14 cellular contexts compared by ENCODE assay signal in the genomic region with DNA sequence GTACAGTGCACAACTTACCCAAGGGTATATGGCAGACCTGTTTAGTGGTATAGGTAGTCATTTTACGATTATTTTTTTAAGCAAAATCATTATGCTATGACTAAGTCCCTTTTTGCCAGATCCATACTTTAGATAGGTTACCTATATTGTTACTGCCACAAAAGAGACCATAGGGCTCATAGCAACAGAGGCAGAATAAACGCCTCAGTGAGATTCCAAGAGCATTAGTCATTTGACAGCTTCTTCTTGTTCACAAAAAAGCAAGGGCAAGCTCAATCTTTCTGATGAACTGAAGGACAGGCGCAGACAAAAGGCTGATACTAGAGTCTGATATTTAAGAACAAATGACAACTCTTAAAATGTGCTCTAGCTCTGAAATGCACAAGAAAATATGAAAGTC.
DNase-seq lines count a peak whose midpoint lies in the region; ATAC-seq, FAIRE-seq and TF ChIP-seq lines count a peak whose summit lies in the region.
"Had no signal": no experiment of that assay in that cellular context is flagged by ENCODE, and none has a peak within 500 bp of the region (broad histone marks: within the 10 kb centered on the region; RNA-seq: fewer than 3 reads in every experiment).

No MANE protein-coding gene starts in this region.

- no peaks in the 10 kb centered on the region for H3K36me3 Mint-ChIP-seq in neural progenitor cell

- H3K36me3 ChIP-seq in HAP-1 (replicated peaks): no peaks in the 10 kb centered on the region
- H3K36me3 ChIP-seq in NT2/D1 (ENCODE audit: insufficient read depth, insufficient read length, low read length): no peaks in the 10 kb centered on the region
- no peaks in the 10 kb centered on the region for H3K36me3 ChIP-seq in neural progenitor cell

- peak overlapping the region; percentile 16 for H3K4me3 Mint-ChIP-seq in neural progenitor cell

- no peaks in the 10 kb centered on the region for H3K27me3 Mint-ChIP-seq in neural progenitor cell (ENCODE audit: insufficient read depth, low read depth)

- peaks cover 1% of the 10 kb centered on the region for H3K9me3 Mint-ChIP-seq in neural progenitor cell

- H3K27ac Mint-ChIP-seq in neural progenitor cell: peak overlapping the region; percentile 99

- DNase-seq in HAP-1 (ENCODE audit: low spot score in 2 of 2) (peak; percentile 28 to 87), NT2/D1 (ENCODE audit: low read depth, low spot score) (peak; percentile 66), neural progenitor cell (ENCODE audit: low spot score) (peak; percentile 33), GM12891 (ENCODE audit: insufficient read length, low spot score) (no peak), T-helper 2 cell (no peak)
- DNase-seq in activated CD4-positive, alpha-beta T cell treated with anti-CD3 and anti-CD28 coated beads for 48 hours: no peak
- DNase-seq: activated effector memory CD4-positive, alpha-beta T cell treated with anti-CD3 and anti-CD28 coated beads, Interleukin-2, amount 50 U/mL, for 16 hours; DND-41; dorsolateral prefrontal cortex; NCI-H1436 treated with DMSO at 0.1 percent for 48 hours had no signal

- peak overlapping the region; percentile 97 for H3K4me2 ChIP-seq in neural progenitor cell

- H3K4me1 Mint-ChIP-seq in neural progenitor cell: peaks cover 51% of the 10 kb centered on the region

- no peaks in the 10 kb centered on the region for H3K79me2 ChIP-seq in neural progenitor cell (ENCODE audit: low read depth)

- H3F3A ChIP-seq in neural progenitor cell (ENCODE audit: low read depth): peaks cover 14% of the 10 kb centered on the region

- no peaks in the 10 kb centered on the region for H4K20me1 ChIP-seq in neural progenitor cell (ENCODE audit: low read depth)

- FAIRE-seq in GM12891 (lab: Jason Lieb, UNC): no peak
- FAIRE-seq: islet of Langerhans had no signal

- no peak for TF ChIP-seq POLR2A in GM12891 (IDR thresholded peaks at IDR 0.05; ENCODE audit: low read depth, low read length)

- in situ Hi-C loops in HAP-1 (cut with MboI; ENCODE audit: low sequenced_read_pairs): no loop called here

- H3K9me3 ChIP-seq in HAP-1 (no peaks in the 10 kb centered on the region), NT2/D1 (ENCODE audit: insufficient read depth, low read length) (no peaks in the 10 kb centered on the region), neural progenitor cell (ENCODE audit: low read depth) (no peaks in the 10 kb centered on the region)

- ATAC-seq in esophagus mucosa: peak; percentile 63
- ATAC-seq: activated CD4-positive, CD25-positive, alpha-beta regulatory T cell treated with anti-CD3 and anti-CD28 coated beads, Interleukin-2, amount 50 U/mL, for 24 hours; Right ventricle myocardium inferior had no signal

- no peak for TF ChIP-seq CTCF in neural progenitor cell (IDR thresholded peaks at IDR 0.05)

- H3K27me3 ChIP-seq in HAP-1 (ENCODE audit: low read depth) (no peaks in the 10 kb centered on the region), NT2/D1 (ENCODE audit: insufficient read depth, insufficient read length) (peaks cover 4% of the 10 kb centered on the region), neural progenitor cell (peaks cover 37% of the 10 kb centered on the region)

- H3K9ac ChIP-seq in NT2/D1 (ENCODE audit: insufficient read length, low read depth) (no peak overlapping the region), neural progenitor cell (no peak overlapping the region)

- H3K27ac ChIP-seq in neural progenitor cell: no peak overlapping the region

- H3K4me3 ChIP-seq in HAP-1 (no peak overlapping the region), NT2/D1 (ENCODE audit: insufficient read length, low read depth) (no peak overlapping the region), neural progenitor cell (no peak overlapping the region)

- H2AFZ ChIP-seq in neural progenitor cell (replicated peaks): no peak overlapping the region

- H3K4me1 ChIP-seq in HAP-1 (peaks cover 24% of the 10 kb centered on the region), NT2/D1 (ENCODE audit: insufficient read depth, insufficient read length) (no peaks in the 10 kb centered on the region), neural progenitor cell (peaks cover 30% of the 10 kb centered on the region)

TF ChIP-seq in GM12891, 5 proteins besides CTCF, POLR2A, EP300 and RAD21:
- TF ChIP-seq SPI1 (IDR thresholded peaks at IDR 0.05; ENCODE audit: low read depth, low read length) (no peak), PAX5 (IDR thresholded peaks at IDR 0.05; ENCODE audit: insufficient read depth, low read length, severe bottlenecking) (no peak), TAF1 (IDR thresholded peaks at IDR 0.05; ENCODE audit: low read depth, low read length) (no peak), POU2F2 (IDR thresholded peaks at IDR 0.05; ENCODE audit: low read depth, low read length) (no peak), POLR2AphosphoS5 (IDR thresholded peaks at IDR 0.05; ENCODE audit: low read depth, low read length) (no peak)
TF ChIP-seq in GM12891: peak in this region for 0.

Comparison
In these comparisons a context has a peak if more than half of its experiments do, and no peak if none do; other contexts are left out.
1. DNase-seq: peak in HAP-1 (2 of 2), NT2/D1 (single experiment) and neural progenitor cell (single experiment); none in activated CD4-positive, alpha-beta T cell treated with anti-CD3 and anti-CD28 coated beads for 48 hours (single experiment), GM12891 (single experiment) and T-helper 2 cell (0 of 5).